ENCODE assay signal across 7 cellular contexts in the genomic region with DNA sequence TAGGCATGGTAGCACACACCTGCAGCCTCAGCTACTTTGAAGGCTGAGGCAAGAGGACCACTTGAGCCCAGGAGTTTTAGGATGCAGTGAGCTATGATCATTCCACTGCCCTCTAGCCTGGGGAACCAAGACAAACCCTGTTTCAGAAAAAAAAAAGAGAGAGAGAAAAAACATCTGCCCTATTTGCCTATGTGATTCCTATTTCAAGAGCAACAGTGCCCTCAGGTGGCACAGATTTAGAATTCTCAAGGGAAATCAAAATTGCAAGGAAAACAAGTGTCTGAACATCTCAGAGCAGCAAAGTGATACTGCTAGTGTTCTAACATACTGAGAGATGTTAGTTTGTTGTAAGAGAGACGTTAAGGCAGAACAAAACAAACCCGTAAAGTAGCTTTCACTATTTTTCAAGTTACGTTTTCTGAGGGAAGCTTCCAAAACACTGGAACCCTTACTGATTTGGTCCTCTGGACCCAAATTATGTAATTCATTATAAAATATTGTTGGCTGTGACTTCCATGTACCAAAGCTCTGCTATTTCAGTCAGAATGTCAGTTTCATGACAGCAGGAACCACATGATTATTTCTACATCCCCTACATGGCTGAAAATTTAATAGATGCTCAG. TPM values are rescaled to one million over a fixed set of nuclear protein-coding genes. Genes with fewer than 3 reads are reported as not detected.
DNase-seq lines count a peak whose midpoint lies in the region; ATAC-seq and TF ChIP-seq lines count a peak whose summit lies in the region.

No MANE protein-coding gene starts in this region.

- peaks cover 23% of the 10 kb centered on the region for H3K79me2 ChIP-seq in hepatocyte

- H3K4me1 ChIP-seq in NT2/D1 (ENCODE audit: insufficient read depth, insufficient read length) (no peaks in the 10 kb centered on the region), hepatocyte (ENCODE audit: insufficient read depth) (peaks cover 5% of the 10 kb centered on the region)

- no peak overlapping the region for H2AFZ ChIP-seq in hepatocyte

- H3K36me3 Mint-ChIP-seq in activated naive CD4-positive, alpha-beta T cell treated with anti-CD3 and anti-CD28 coated beads, Interleukin-2, amount 10 ng/mL, durations not matched to agents 7 days and 5 days: peaks cover 16% of the 10 kb centered on the region

- no peak overlapping the region for H3K9ac ChIP-seq in NT2/D1 (ENCODE audit: insufficient read length, low read depth)

- peak overlapping the region; percentile 81 for H3K27ac Mint-ChIP-seq in activated naive CD4-positive, alpha-beta T cell treated with anti-CD3 and anti-CD28 coated beads, Interleukin-2, amount 10 ng/mL, durations not matched to agents 7 days and 5 days

- CTCF ChIA-PET in activated naive CD4-positive, alpha-beta T cell treated with anti-CD3 and anti-CD28 coated beads, Interleukin-2, amount 10 ng/mL, durations not matched to agents 7 days and 5 days (lab: Charles Lee): interaction anchor here (0.7 to 7.4 kb wide), 24 partner anchors 9 to 664 kb away, joined by 3 to 62 read pairs (median 5); a partner anchor contains a TSS

- no peaks in the 10 kb centered on the region for H3K9me2 ChIP-seq in hepatocyte (replicated peaks; ENCODE audit: insufficient read depth)

- H3K36me3 ChIP-seq in NT2/D1 (ENCODE audit: insufficient read depth, insufficient read length, low read length) (peaks cover 25% of the 10 kb centered on the region), hepatocyte (replicated peaks; ENCODE audit: insufficient read depth, low read depth) (no peaks in the 10 kb centered on the region)

- DNase-seq in GM04504 (ENCODE audit: low read depth): peak; percentile 40
- DNase-seq in HL-60 (ENCODE audit: low read depth in 1 of 2, low spot score in 1 of 2): peak in 1 of 2 experiments; percentile 50
- DNase-seq in NT2/D1 (ENCODE audit: low read depth, low spot score): peak; percentile 27
- peak; percentile 65 for DNase-seq in activated naive CD4-positive, alpha-beta T cell treated with anti-CD3 and anti-CD28 coated beads, Interleukin-2, amount 10 ng/mL, durations not matched to agents 7 days and 5 days
- peak; percentile 61 for DNase-seq in hepatocyte (ENCODE audit: low spot score)
- DNase-seq in stimulated activated CD4-positive, alpha-beta T cell treated with anti-CD3 and anti-CD28 coated beads, Interleukin-2, amount 100 ng/mL, for 48 hours: peak; percentile 17 to 35

- H4K20me1 ChIP-seq in hepatocyte (ENCODE audit: insufficient read depth, poor library complexity, severe bottlenecking): no peaks in the 10 kb centered on the region

- peaks cover 23% of the 10 kb centered on the region for H3K4me1 Mint-ChIP-seq in activated naive CD4-positive, alpha-beta T cell treated with anti-CD3 and anti-CD28 coated beads, Interleukin-2, amount 10 ng/mL, durations not matched to agents 7 days and 5 days

- H3K4me3 ChIP-seq in HL-60 (replicated peaks; ENCODE audit: insufficient read depth, low read length): no peak overlapping the region
- no peak overlapping the region for H3K4me3 ChIP-seq in NT2/D1 (ENCODE audit: insufficient read length, low read depth)
- no peak overlapping the region for H3K4me3 ChIP-seq in hepatocyte

- H3K27me3 ChIP-seq in HL-60 (ENCODE audit: insufficient read depth, poor library complexity, severe bottlenecking): no peaks in the 10 kb centered on the region
- H3K27me3 ChIP-seq in NT2/D1 (ENCODE audit: insufficient read depth, insufficient read length): no peaks in the 10 kb centered on the region
- no peaks in the 10 kb centered on the region for H3K27me3 ChIP-seq in hepatocyte

- 65% methylated on average over 3 of the region's 3 CpGs for WGBS in hepatocyte (ENCODE audit: low lambda C conversion rate, missing lambda C conversion rate)

- H3K27ac ChIP-seq in HL-60 (replicated peaks): no peak overlapping the region
- no peak overlapping the region for H3K27ac ChIP-seq in hepatocyte

- H3K27me3 Mint-ChIP-seq in activated naive CD4-positive, alpha-beta T cell treated with anti-CD3 and anti-CD28 coated beads, Interleukin-2, amount 10 ng/mL, durations not matched to agents 7 days and 5 days: no peaks in the 10 kb centered on the region

- TF ChIP-seq CTCF in HL-60 (IDR thresholded peaks at IDR 0.05; ENCODE audit: insufficient read depth, low read length) (peak; percentile 24), hepatocyte (IDR thresholded peaks at IDR 0.05; ENCODE audit: poor library complexity) (peak; percentile 66)

- no peak overlapping the region for H3K4me3 Mint-ChIP-seq in activated naive CD4-positive, alpha-beta T cell treated with anti-CD3 and anti-CD28 coated beads, Interleukin-2, amount 10 ng/mL, durations not matched to agents 7 days and 5 days

- H3K9me3 Mint-ChIP-seq in activated naive CD4-positive, alpha-beta T cell treated with anti-CD3 and anti-CD28 coated beads, Interleukin-2, amount 10 ng/mL, durations not matched to agents 7 days and 5 days: no peaks in the 10 kb centered on the region

- no peak overlapping the region for H3K4me2 ChIP-seq in hepatocyte

- no peaks in the 10 kb centered on the region for H3K9me3 ChIP-seq in NT2/D1 (ENCODE audit: insufficient read depth, low read length)
- H3K9me3 ChIP-seq in hepatocyte (ENCODE audit: low read depth): no peaks in the 10 kb centered on the region

- ATAC-seq in GM21447 (IDR thresholded peaks at IDR 0.05; ENCODE audit: unreplicated experiment): peak; percentile 73

RNA-seq across cellular contexts. Expression of a gene that starts 7.9 kb away (rescaled TPM):
- 118 and 137 TPM in 2 replicates for total RNA-seq in hepatocyte
- 84.2 and 86.4 TPM in 2 replicates for polyA plus RNA-seq in hepatocyte

RNA-seq across cellular contexts. Expression of a gene that starts 15.2 kb away (rescaled TPM):
- total RNA-seq in hepatocyte: 15.7 and 20.5 TPM in 2 replicates
- polyA plus RNA-seq in hepatocyte: 13.8 and 14.5 TPM in 2 replicates
